Comparison of ENCODE assay signal across 8 cellular contexts in the genomic region with DNA sequence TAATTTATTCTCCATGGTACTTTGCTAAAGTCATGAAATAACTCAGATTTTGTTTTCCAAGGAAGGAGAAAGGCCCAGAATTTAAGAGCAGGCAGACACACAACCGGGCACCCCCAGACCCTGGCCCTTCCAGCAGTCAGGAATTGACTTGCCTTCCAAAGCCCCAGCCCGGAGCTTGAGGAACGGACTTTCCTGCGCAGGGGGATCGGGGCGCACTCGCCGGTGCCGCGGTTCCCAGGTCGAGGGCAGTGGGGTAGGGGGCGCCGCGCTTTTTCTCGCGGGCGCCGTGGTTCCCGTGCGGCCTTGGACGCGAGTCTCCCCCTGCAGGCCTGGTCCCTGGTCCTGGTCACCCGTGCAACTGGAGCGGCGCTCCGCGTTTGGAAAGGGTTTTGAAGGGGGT. TPM values are rescaled to one million over a fixed set of nuclear protein-coding genes. Genes with fewer than 3 reads are reported as not detected.
DNase-seq lines count a peak whose midpoint lies in the region; ATAC-seq and TF ChIP-seq lines count a peak whose summit lies in the region.

No MANE protein-coding gene starts in this region.

- peak overlapping the region; percentile 90 for H3K4me3 ChIP-seq in OCI-LY1 (ENCODE audit: low read depth, low read length, poor library complexity, severe bottlenecking)
- peak overlapping the region; percentile 73 to 90 for H3K4me3 ChIP-seq in duodenal mucosa (ENCODE audit: low read depth in 1 of 2, low read length in 2 of 2)

- H3K4me1 Mint-ChIP-seq in naive B cell = peaks cover 30 to 60% (median 54%) of the 10 kb centered on the region in 3 donors

- no peak for ATAC-seq in naive B cell (ENCODE audit: low read depth in 2 of 2)

- no peaks in the 10 kb centered on the region for H3K36me3 Mint-ChIP-seq in naive B cell

- no peaks in the 10 kb centered on the region for H3F3A ChIP-seq in OCI-LY1 (ENCODE audit: insufficient read depth, low read length)

- peaks cover 0 to 2% (median 0%) of the 10 kb centered on the region in 7 donors for H3K9me3 Mint-ChIP-seq in naive B cell

- peak; percentile 12 for DNase-seq in naive B cell
- no peak for DNase-seq in putamen (ENCODE audit: low spot score)
- DNase-seq in NAMALWA (ENCODE audit: low spot score) = no peak
- DNase-seq in DMS 273 treated with DMSO at 0.1 percent for 48 hours (lab: John Stamatoyannopoulos, UW) = no peak
- DNase-seq in HPDE6-E6E7 (ENCODE audit: extremely low spot score) = no peak

- no peak overlapping the region for H2AFZ ChIP-seq in OCI-LY1 (ENCODE audit: low read length)

- TF ChIP-seq CTCF in GM12872 (IDR thresholded peaks at IDR 0.05; ENCODE audit: insufficient read depth, low read depth, low read length) (peak; percentile 43; the same call in 2 of the 3 replicates), OCI-LY1 (IDR thresholded peaks at IDR 0.05; ENCODE audit: low read length) (peak; percentile 48; the same call in 1 of the 2 replicates)

- H3K27ac ChIP-seq in OCI-LY1 (ENCODE audit: low read depth, low read length, poor library complexity, severe bottlenecking) (peak overlapping the region; percentile 81), duodenal mucosa (ENCODE audit: low read depth, low read length) (no peak overlapping the region)

- H3K27me3 ChIP-seq in OCI-LY1 (ENCODE audit: insufficient read depth, low read length) (no peaks in the 10 kb centered on the region), duodenal mucosa (ENCODE audit: control insufficient read depth in 1 of 2, insufficient read depth in 2 of 2, low read length in 2 of 2) (no peaks in the 10 kb centered on the region)

- H3K9me2 ChIP-seq in OCI-LY1 (ENCODE audit: low read depth, low read length) = no peaks in the 10 kb centered on the region

- peaks cover 44% of the 10 kb centered on the region for H3K79me2 ChIP-seq in OCI-LY1 (ENCODE audit: insufficient read depth, low read length)

- H3K4me1 ChIP-seq in OCI-LY1 (ENCODE audit: insufficient read depth, low read length, severe bottlenecking) (peaks cover 46% of the 10 kb centered on the region), duodenal mucosa (ENCODE audit: control insufficient read depth in 1 of 2, insufficient read depth in 2 of 2, low read length in 2 of 2) (peaks cover 22 to 26% of the 10 kb centered on the region in 2 donors)

- H3K4me3 Mint-ChIP-seq in naive B cell = peak overlapping the region; percentile 75 to 93 (median 90)

- H3K27me3 Mint-ChIP-seq in naive B cell = no peaks in the 10 kb centered on the region

- peak overlapping the region; percentile 69 to 95 (median 89) for H3K27ac Mint-ChIP-seq in naive B cell

- H3K9me3 ChIP-seq in OCI-LY1 (ENCODE audit: low read length) = no peaks in the 10 kb centered on the region
- no peaks in the 10 kb centered on the region for H3K9me3 ChIP-seq in duodenal mucosa (ENCODE audit: control insufficient read depth in 1 of 2, low read length in 2 of 2)

- peak overlapping the region; percentile 87 for H3K9ac ChIP-seq in OCI-LY1 (ENCODE audit: low read length)
- peak overlapping the region; percentile 55 to 96 for H3K9ac ChIP-seq in duodenal mucosa (ENCODE audit: low read depth in 1 of 2, low read length in 2 of 2)

- H3K36me3 ChIP-seq in OCI-LY1 (ENCODE audit: insufficient read depth, low read length) = peaks cover 7% of the 10 kb centered on the region; the same call in 1 of the 2 replicates
- H3K36me3 ChIP-seq in duodenal mucosa (ENCODE audit: control insufficient read depth in 1 of 2, insufficient read depth in 2 of 2, low read length in 2 of 2) = peaks cover 0 to 4% of the 10 kb centered on the region in 2 donors

- H4K20me1 ChIP-seq in OCI-LY1 (ENCODE audit: insufficient read depth, low read length) = no peaks in the 10 kb centered on the region

- H3K4me2 ChIP-seq in OCI-LY1 (ENCODE audit: low read length) = peak overlapping the region; percentile 77

RNA-seq across cellular contexts. Expression of gene ZNF236, which starts 1.2 kb away (rescaled TPM):
- polyA plus RNA-seq in naive B cell (ENCODE audit: low read depth in 6 of 6) = 10 to 100 TPM in 1 of 6 donors, 1 to 10 TPM in 5; 6.1 to 14.8 (median 7.7) TPM
